ENCODE assay signal across 22 cellular contexts in the genomic region with DNA sequence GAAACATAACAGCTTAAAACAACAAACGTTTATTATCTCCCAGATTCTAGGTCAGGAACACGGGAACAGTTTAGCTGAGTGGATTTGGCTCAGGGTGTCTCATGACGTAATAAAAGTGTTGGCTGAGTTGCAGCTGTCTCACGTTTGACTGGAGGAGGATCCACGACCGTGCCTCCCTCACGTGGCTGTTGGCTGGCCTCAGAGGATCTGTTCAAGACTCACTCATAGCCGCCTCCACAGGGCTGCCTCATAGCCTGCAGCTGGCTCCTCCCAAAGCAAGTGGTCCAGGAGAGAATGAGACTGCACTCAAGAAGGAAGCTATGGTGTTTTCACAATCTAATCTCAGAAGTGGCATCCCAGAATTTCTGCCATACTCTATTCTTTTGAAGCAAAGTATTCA.
DNase-seq lines count a peak whose midpoint lies in the region; ATAC-seq, FAIRE-seq and TF ChIP-seq lines count a peak whose summit lies in the region.
"Had no signal": no experiment of that assay in that cellular context is flagged by ENCODE, and none has a peak within 500 bp of the region (broad histone marks: within the 10 kb centered on the region; RNA-seq: fewer than 3 reads in every experiment).

No MANE protein-coding gene starts in this region.

- peak; percentile 99 for ATAC-seq in omental fat pad (ENCODE audit: low FRiP score)
- ATAC-seq: GM12878, K562 had no signal

- H3K9me3 ChIP-seq in MG63, result no peaks in the 10 kb centered on the region
- H3K9me3 ChIP-seq: BLaER1 treated with 17β-estradiol and CSF1 and Interleukin-3, amounts not matched to agents 10 nM and 100 nM had no signal

- H3K27me3 ChIP-seq in MG63 (no peaks in the 10 kb centered on the region), bronchial epithelial cell (ENCODE audit: control insufficient read depth, insufficient read depth, low read length) (no peaks in the 10 kb centered on the region)
- H3K27me3 ChIP-seq: BLaER1 treated with 17β-estradiol and CSF1 and Interleukin-3, amounts not matched to agents 10 nM and 100 nM had no signal

- TF ChIP-seq CTCF in bronchial epithelial cell (IDR thresholded peaks at IDR 0.05; ENCODE audit: insufficient read depth, low read length, severe bottlenecking) (no peak), omental fat pad (IDR thresholded peaks at IDR 0.05) (no peak)

- peak; percentile 60 for FAIRE-seq in bronchial epithelial cell (lab: Jason Lieb, UNC)
- FAIRE-seq: GM12878, GM19239, H1, K562 had no signal

- no peak overlapping the region for H3K4me3 ChIP-seq in MG63
- no peak overlapping the region for H3K4me3 ChIP-seq in bronchial epithelial cell (ENCODE audit: low read depth, low read length)
- H3K4me3 ChIP-seq: BLaER1 treated with 17β-estradiol and CSF1 and Interleukin-3, amounts not matched to agents 10 nM and 100 nM; GM12878; K562; PC-9 had no signal

- H3K36me3 ChIP-seq in MG63 (no peaks in the 10 kb centered on the region), bronchial epithelial cell (ENCODE audit: control insufficient read depth, insufficient read depth, low read length) (no peaks in the 10 kb centered on the region)
- H3K36me3 ChIP-seq: BLaER1 treated with 17β-estradiol and CSF1 and Interleukin-3, amounts not matched to agents 10 nM and 100 nM had no signal

- DNase-seq in MG63, result peak; percentile 43
- peak; percentile 18 for DNase-seq in NCI-H446 treated with DMSO at 0.1 percent for 48 hours (lab: John Stamatoyannopoulos, UW)
- DNase-seq in bronchial epithelial cell (ENCODE audit: low read depth), result no peak
- peak; percentile 49 for DNase-seq in omental fat pad (ENCODE audit: low spot score)
- no peak for DNase-seq in SKM-1 (lab: John Stamatoyannopoulos, UW; ENCODE audit: unreplicated experiment)
- DNase-seq in NCI-H2171 (lab: John Stamatoyannopoulos, UW), result no peak
- no peak for DNase-seq in NCI-H2107 treated with DMSO at 0.1 percent for 48 hours (lab: John Stamatoyannopoulos, UW; ENCODE audit: unreplicated experiment)
- no peak for DNase-seq in pons (ENCODE audit: low spot score)
- DNase-seq: CD8-positive, alpha-beta memory T cell; DMS53; EL; MV-4-11; NCI-H187; NCI-H510A; NCI-H774; PC-9; SW 1271 had no signal

Comparison
In these comparisons a context has a peak if more than half of its experiments do, and no peak if none do; other contexts are left out.
1. DNase-seq: peak in MG63 (single experiment), NCI-H446 treated with DMSO at 0.1 percent for 48 hours (single experiment) and omental fat pad (single experiment); none in bronchial epithelial cell (single experiment), SKM-1 (single experiment), NCI-H2171 (single experiment), NCI-H2107 treated with DMSO at 0.1 percent for 48 hours (single experiment) and pons (single experiment).